Comparison of ENCODE assay signal across 16 cellular contexts in genomic region chr19:36668646-36669045, GRCh38. TPM values are rescaled to one million over a fixed set of nuclear protein-coding genes. Genes with fewer than 3 reads are reported as not detected.
DNase-seq lines count a peak whose midpoint lies in the region; ATAC-seq and TF ChIP-seq lines count a peak whose summit lies in the region.
"Had no signal": no experiment of that assay in that cellular context is flagged by ENCODE, and none has a peak within 500 bp of the region (broad histone marks: within the 10 kb centered on the region; RNA-seq: fewer than 3 reads in every experiment).

No MANE protein-coding gene starts in this region.

- H3K27me3 Mint-ChIP-seq in CD4-positive, alpha-beta T cell, result no peaks in the 10 kb centered on the region
- no peaks in the 10 kb centered on the region for H3K27me3 Mint-ChIP-seq in activated naive CD8-positive, alpha-beta T cell treated with anti-CD3 and anti-CD28 coated beads, Interleukin-2, amount 10 ng/mL, durations not matched to agents 7 days and 5 days
- H3K27me3 Mint-ChIP-seq in natural killer cell (ENCODE audit: low read depth in 2 of 2), result no peaks in the 10 kb centered on the region

- H3K36me3 Mint-ChIP-seq in CD4-positive, alpha-beta T cell (ENCODE audit: low read depth), result peaks cover 88% of the 10 kb centered on the region
- peaks cover 57% of the 10 kb centered on the region for H3K36me3 Mint-ChIP-seq in activated naive CD8-positive, alpha-beta T cell treated with anti-CD3 and anti-CD28 coated beads, Interleukin-2, amount 10 ng/mL, durations not matched to agents 7 days and 5 days
- H3K36me3 Mint-ChIP-seq in natural killer cell, result peaks cover 6% of the 10 kb centered on the region

- H3K4me1 Mint-ChIP-seq in CD4-positive, alpha-beta T cell (ENCODE audit: low read depth), result peaks cover 44% of the 10 kb centered on the region
- peaks cover 14% of the 10 kb centered on the region for H3K4me1 Mint-ChIP-seq in activated naive CD8-positive, alpha-beta T cell treated with anti-CD3 and anti-CD28 coated beads, Interleukin-2, amount 10 ng/mL, durations not matched to agents 7 days and 5 days
- peaks cover 34 to 40% of the 10 kb centered on the region in 2 donors for H3K4me1 Mint-ChIP-seq in natural killer cell

- TF ChIP-seq EP300 in transverse colon (IDR thresholded peaks at IDR 0.05; ENCODE audit: low read depth), result no peak

- H3K4me3 ChIP-seq in transverse colon, result no peak overlapping the region

- peak overlapping the region; percentile 78 for H3K4me3 Mint-ChIP-seq in CD4-positive, alpha-beta T cell
- H3K4me3 Mint-ChIP-seq in activated naive CD8-positive, alpha-beta T cell treated with anti-CD3 and anti-CD28 coated beads, Interleukin-2, amount 10 ng/mL, durations not matched to agents 7 days and 5 days, result peak overlapping the region; percentile 39
- H3K4me3 Mint-ChIP-seq in natural killer cell, result peak overlapping the region; percentile 100

- no peak for TF ChIP-seq POLR2A in transverse colon (IDR thresholded peaks at IDR 0.05)

- in situ Hi-C loops in G401 (cut with HindIII; ENCODE audit: low sequenced_read_pairs), result no loop called here
- in situ Hi-C loops in transverse colon (cut with MboI; ENCODE audit: low pct_ligation_motif_present in 1 of 4, low pct_unique_long_range_greater_than_20kb in 1 of 4, low sequenced_read_pairs in 3 of 4), result no loop called here

- no peaks in the 10 kb centered on the region for H3K27me3 ChIP-seq in CD4-positive, alpha-beta T cell (ENCODE audit: control insufficient read depth, insufficient read depth, low read length)
- H3K27me3 ChIP-seq in transverse colon, result no peaks in the 10 kb centered on the region

- no peak overlapping the region for H3K27ac ChIP-seq in CD4-positive, alpha-beta T cell (ENCODE audit: low read depth, low read length)
- no peak overlapping the region for H3K27ac ChIP-seq in transverse colon
- H3K27ac ChIP-seq: PC-9 had no signal

- 92 to 96% methylated on average over 1 to 2 of the region's 2 CpGs for WGBS in transverse colon (ENCODE audit: low coverage in 1 of 2), 2 donors

- H3K4me1 ChIP-seq in transverse colon, result peaks cover 0 to 14% (median 6%) of the 10 kb centered on the region in 4 donors

- intact Hi-C loops in CD4-positive, alpha-beta T cell (cut with DNase I, micrococcal nuclease), result loop anchor here (5.0 to 10.0 kb wide), 4 partner anchors 96 to 799 kb away; partner anchors contain the start of genes ZNF569 (in 2 of the 2), ZNF570 (in 2 of the 2), ZNF345 (in 1 of the 2) and ZNF529 (in 1 of the 2)
- intact Hi-C loops in natural killer cell (cut with micrococcal nuclease) (loop anchor here (10.0 kb wide), 1 partner anchor 184 kb away; the partner anchor contains the start of gene ZNF566), transverse colon (cut with DNase I; ENCODE audit: low total_unique reads) (no loop called here)

- peak overlapping the region; percentile 24 for H3K27ac Mint-ChIP-seq in CD4-positive, alpha-beta T cell
- H3K27ac Mint-ChIP-seq in activated naive CD8-positive, alpha-beta T cell treated with anti-CD3 and anti-CD28 coated beads, Interleukin-2, amount 10 ng/mL, durations not matched to agents 7 days and 5 days, result no peak overlapping the region
- peak overlapping the region; percentile 60 to 98 for H3K27ac Mint-ChIP-seq in natural killer cell

- POLR2A ChIA-PET in CD4-positive, alpha-beta T cell (lab: Charles Lee), result no interaction called here
- POLR2A ChIA-PET in activated naive CD8-positive, alpha-beta T cell treated with anti-CD3 and anti-CD28 coated beads, Interleukin-2, amount 10 ng/mL, durations not matched to agents 7 days and 5 days (lab: Charles Lee), result no interaction called here

- H3K9me3 ChIP-seq in CD4-positive, alpha-beta T cell (ENCODE audit: control insufficient read depth, low read length), result peaks cover 31% of the 10 kb centered on the region
- H3K9me3 ChIP-seq in transverse colon, result peaks cover 3 to 25% of the 10 kb centered on the region in 2 donors

- DNase-seq in CD4-positive, alpha-beta T cell, result no peak
- DNase-seq in G401 (ENCODE audit: low spot score) (peak; percentile 18), natural killer cell (no peak), transverse colon (no peak), HPDE6-E6E7 (ENCODE audit: extremely low spot score) (no peak)
- no peak for DNase-seq in activated naive CD8-positive, alpha-beta T cell treated with anti-CD3 and anti-CD28 coated beads, Interleukin-2, amount 10 ng/mL, durations not matched to agents 7 days and 5 days
- DNase-seq: COR-L47; effector memory CD4-positive, alpha-beta T cell; foreskin melanocyte; islet precursor cell; NCI-H1092 treated with DMSO at 0.1 percent for 48 hours; NCI-H446 treated with DMSO at 0.1 percent for 48 hours; PC-9; substantia nigra had no signal

- CTCF ChIA-PET in CD4-positive, alpha-beta T cell (lab: Charles Lee), result no interaction called here

- peaks cover 28% of the 10 kb centered on the region for H3K9me3 Mint-ChIP-seq in CD4-positive, alpha-beta T cell
- H3K9me3 Mint-ChIP-seq in activated naive CD8-positive, alpha-beta T cell treated with anti-CD3 and anti-CD28 coated beads, Interleukin-2, amount 10 ng/mL, durations not matched to agents 7 days and 5 days, result peaks cover 33% of the 10 kb centered on the region
- H3K9me3 Mint-ChIP-seq in natural killer cell, result no peaks in the 10 kb centered on the region

- no peak for TF ChIP-seq CTCF in CD4-positive, alpha-beta T cell (IDR thresholded peaks at IDR 0.05)
- TF ChIP-seq CTCF in natural killer cell (IDR thresholded peaks at IDR 0.05), result no peak
- TF ChIP-seq CTCF in transverse colon (IDR thresholded peaks at IDR 0.05), result no peak

- peaks cover 0 to 9% (median 5%) of the 10 kb centered on the region in 4 donors for H3K36me3 ChIP-seq in transverse colon

- no peak for ATAC-seq in CD4-positive, alpha-beta T cell (ENCODE audit: poor library complexity)
- no peak for ATAC-seq in activated naive CD8-positive, alpha-beta T cell treated with anti-CD3 and anti-CD28 coated beads, Interleukin-2, amount 10 ng/mL, durations not matched to agents 7 days and 5 days (ENCODE audit: low read depth)
- ATAC-seq in natural killer cell (no peak), HG03196 (IDR thresholded peaks at IDR 0.05; ENCODE audit: unreplicated experiment) (no peak)
- ATAC-seq: sciatic nerve had no signal

RNA-seq across cellular contexts. Expression of gene ZNF461, which starts 2.0 kb away (rescaled TPM):
- total RNA-seq in CD4-positive, alpha-beta T cell, result 10 to 100 TPM; 13.3 to 15.9 TPM
- 0.62 and 8.3 TPM in 2 replicates for total RNA-seq in G401 (2014; rRNA removed; shearing (Covaris generic))
- 10 to 100 TPM; 11.5 to 13.8 TPM for total RNA-seq in activated naive CD8-positive, alpha-beta T cell treated with anti-CD3 and anti-CD28 coated beads, Interleukin-2, amount 10 ng/mL, durations not matched to agents 7 days and 5 days
- total RNA-seq in natural killer cell, result 10 to 100 TPM; 10.3 to 22.3 (median 14.2) TPM
- total RNA-seq in transverse colon, result 10 to 100 TPM in 1 of 4 donors, 1 to 10 TPM in 2, not detected in 1; 5.2 to 12.7 (median 6.0) TPM

RNA-seq across cellular contexts. Expression of gene ZNF567, which starts 18.8 kb away (rescaled TPM):
- total RNA-seq in CD4-positive, alpha-beta T cell, result 1 to 10 TPM; 7.3 to 7.6 TPM
- total RNA-seq in G401 (2014; rRNA removed; shearing (Covaris generic)), result 5.9 and 8.7 TPM in 2 replicates
- 10 to 100 TPM; 13.6 to 15.5 TPM for total RNA-seq in activated naive CD8-positive, alpha-beta T cell treated with anti-CD3 and anti-CD28 coated beads, Interleukin-2, amount 10 ng/mL, durations not matched to agents 7 days and 5 days
- total RNA-seq in natural killer cell (10 to 100 TPM in 2 of 3 donors, 1 to 10 TPM in 1; 5.6 to 11.8 (median 10.5) TPM), transverse colon (10 to 100 TPM in 1 of 4 donors, 1 to 10 TPM in 3; 4.8 to 10.1 (median 8.5) TPM)

Comparison
In these comparisons a context has a peak if more than half of its experiments do, and no peak if none do; other contexts are left out.
1. H3K4me3 Mint-ChIP-seq: peak in every context shown above with its lines; median percentile 100 in natural killer cell; 78 in CD4-positive, alpha-beta T cell; 39 in activated naive CD8-positive, alpha-beta T cell treated with anti-CD3 and anti-CD28 coated beads, Interleukin-2, amount 10 ng/mL, durations not matched to agents 7 days and 5 days.